Comparison of ENCODE assay signal across 23 cellular contexts in genomic region chr11:119910650-119911049, GRCh38.
"Had no signal": no experiment of that assay in that cellular context is flagged by ENCODE, and none has a peak within 500 bp of the region (broad histone marks: within the 10 kb centered on the region; RNA-seq: fewer than 3 reads in every experiment).

No MANE protein-coding gene starts in this region.

- H3K27me3 ChIP-seq: adrenal gland had no signal

- H3K36me3 Mint-ChIP-seq: activated naive CD8-positive, alpha-beta T cell treated with anti-CD3 and anti-CD28 coated beads, Interleukin-2, amount 10 ng/mL, durations not matched to agents 7 days and 5 days had no signal

- H3K4me1 ChIP-seq: adrenal gland, breast epithelium had no signal

- H3K27ac ChIP-seq: adrenal gland, breast epithelium, SK-N-MC, VCaP had no signal

- H3K4me1 Mint-ChIP-seq: activated naive CD8-positive, alpha-beta T cell treated with anti-CD3 and anti-CD28 coated beads, Interleukin-2, amount 10 ng/mL, durations not matched to agents 7 days and 5 days had no signal

- H3K36me3 ChIP-seq: adrenal gland, breast epithelium, MG63 had no signal

- H3K4me3 Mint-ChIP-seq: activated CD8-positive, alpha-beta T cell treated with anti-CD3 and anti-CD28 coated beads for 36 hours; activated naive CD8-positive, alpha-beta T cell treated with anti-CD3 and anti-CD28 coated beads, Interleukin-2, amount 10 ng/mL, durations not matched to agents 7 days and 5 days had no signal

- DNase-seq: activated CD4-positive, alpha-beta T cell treated with anti-CD3 and anti-CD28 coated beads, Interleukin-2, amount 50 U/mL, for 1 hour; activated CD4-positive, CD25-positive, alpha-beta regulatory T cell; activated CD8-positive, alpha-beta memory T cell treated with anti-CD3 and anti-CD28 coated beads, Interleukin-2, amount 50 U/mL, for 48 hours; activated CD8-positive, alpha-beta T cell treated with anti-CD3 and anti-CD28 coated beads for 36 hours; activated naive CD4-positive, alpha-beta T cell treated with anti-CD3 and anti-CD28 coated beads, Interleukin-2, amount 50 U/mL, for 16 hours; activated naive CD8-positive, alpha-beta T cell treated with anti-CD3 and anti-CD28 coated beads, Interleukin-2, amount 10 ng/mL, durations not matched to agents 7 days and 5 days; activated T-cell treated with anti-CD3 and anti-CD28 coated beads, Interleukin-2, amount 50 U/mL, for 1 hour; adrenal gland; aorta; MG63; MV-4-11; NCI-H1092 treated with DMSO at 0.1 percent for 48 hours; NCI-H1417 treated with DMSO at 0.1 percent for 48 hours; NCI-H1694; NCI-H510A; NCI-H526 treated with DMSO at 0.1 percent for 48 hours; NCI-H82; RPMI8226; T-helper 1 cell had no signal

- ATAC-seq: activated CD8-positive, alpha-beta T cell treated with anti-CD3 and anti-CD28 coated beads for 36 hours; Right ventricle myocardium inferior had no signal

- H3K9me3 Mint-ChIP-seq: activated CD8-positive, alpha-beta T cell treated with anti-CD3 and anti-CD28 coated beads for 36 hours had no signal

- H3K4me3 ChIP-seq: adrenal gland, breast epithelium, MG63, SK-N-MC had no signal

- H3K9me3 ChIP-seq: adrenal gland, breast epithelium, MG63 had no signal

- H3K27ac Mint-ChIP-seq: activated CD8-positive, alpha-beta T cell treated with anti-CD3 and anti-CD28 coated beads for 36 hours; activated naive CD8-positive, alpha-beta T cell treated with anti-CD3 and anti-CD28 coated beads, Interleukin-2, amount 10 ng/mL, durations not matched to agents 7 days and 5 days had no signal
